In genomic region chr5:67265951-67266350, GRCh38 we compare ENCODE assay signal across 1 cellular context.
TF ChIP-seq lines count a peak whose summit lies in the region.

No MANE protein-coding gene starts in this region.

TF ChIP-seq in HepG2, 621 proteins besides CTCF, POLR2A, EP300 and RAD21 (continued from another document):
- no peak for TF ChIP-seq MNT (IDR thresholded peaks at IDR 0.05)
